In genomic region chr1:246565751-246566127, GRCh38 we compare ENCODE assay signal across 7 cellular contexts. TPM values are rescaled to one million over a fixed set of nuclear protein-coding genes. Genes with fewer than 3 reads are reported as not detected.
A peak's percentile ranks its signal among the peaks of the same experiment; 100 is the strongest.
DNase-seq lines count a peak whose midpoint lies in the region; ATAC-seq and TF ChIP-seq lines count a peak whose summit lies in the region.

No MANE protein-coding gene starts in this region.

- peaks cover 13% of the 10 kb centered on the region for H3K4me1 ChIP-seq in testis

- H3K4me3 ChIP-seq in HL-60 (replicated peaks; ENCODE audit: insufficient read depth, low read length) = peak overlapping the region; percentile 99
- H3K4me3 ChIP-seq in kidney epithelial cell (ENCODE audit: low read depth, low read length) = peak overlapping the region; percentile 86
- peak overlapping the region; percentile 91 to 100 for H3K4me3 ChIP-seq in testis

- ATAC-seq in GM18867 (IDR thresholded peaks at IDR 0.05; ENCODE audit: unreplicated experiment) = peak; percentile 1

- no peaks in the 10 kb centered on the region for H3K9me3 ChIP-seq in testis

- intact Hi-C loops in testis (cut with DNase I; ENCODE audit: low total_unique reads) = no loop called here

- H3K27ac ChIP-seq in HL-60 (replicated peaks) (peak overlapping the region; percentile 77), angular gyrus (ENCODE audit: low read depth, low read length) (peak overlapping the region; percentile 79), testis (peak overlapping the region; percentile 95 to 97)

- DNase-seq in HL-60 (ENCODE audit: low read depth in 1 of 2, low spot score in 1 of 2) (no peak), kidney epithelial cell (ENCODE audit: low read depth) (no peak), testis (no peak), foreskin melanocyte (no peak)
- no peak for DNase-seq in activated effector memory CD4-positive, alpha-beta T cell treated with Interleukin-2 at 50 U/mL for 16 hours

- TF ChIP-seq CTCF in HL-60 (IDR thresholded peaks at IDR 0.05; ENCODE audit: insufficient read depth, low read length) (no peak), kidney epithelial cell (IDR thresholded peaks at IDR 0.05; ENCODE audit: insufficient read depth, low read length, poor library complexity, severe bottlenecking) (no peak), testis (IDR thresholded peaks at IDR 0.05) (no peak)

- no peak for TF ChIP-seq POLR2A in testis (IDR thresholded peaks at IDR 0.05)

- WGBS in testis, 2 donors = 1% methylated on average over 14 to 25 of the region's 25 CpGs

- H3K36me3 ChIP-seq in kidney epithelial cell (ENCODE audit: control insufficient read depth, insufficient read depth, low read length) (no peaks in the 10 kb centered on the region), testis (ENCODE audit: low read depth, missing control alignments) (no peaks in the 10 kb centered on the region)

- H3K27me3 ChIP-seq in HL-60 (ENCODE audit: insufficient read depth, poor library complexity, severe bottlenecking) (no peaks in the 10 kb centered on the region), kidney epithelial cell (ENCODE audit: control insufficient read depth, insufficient read depth, low read length) (no peaks in the 10 kb centered on the region), testis (no peaks in the 10 kb centered on the region)

RNA-seq across cellular contexts. Expression of gene TFB2M, which starts 0.3 kb away (rescaled TPM):
- 18.1 and 19.8 TPM in 2 replicates for total RNA-seq in kidney epithelial cell
- 10 to 100 TPM; 19.8 to 20.0 TPM for total RNA-seq in testis
- polyA plus RNA-seq in testis (ENCODE audit: insufficient read depth, low read depth, low replicate concordance) = 15.7 TPM

RNA-seq across cellular contexts. Expression of gene CNST, which starts 0.5 kb away (rescaled TPM):
- total RNA-seq in kidney epithelial cell = 12.3 and 12.6 TPM in 2 replicates
- 10 to 100 TPM; 56.7 to 61.6 TPM for total RNA-seq in testis
- 26.6 TPM for polyA plus RNA-seq in testis (ENCODE audit: insufficient read depth, low read depth, low replicate concordance)

RNA-seq across cellular contexts. Expression of gene SMYD3, which starts 58.7 kb away (rescaled TPM):
- total RNA-seq in kidney epithelial cell (20.6 and 29.2 TPM in 2 replicates), testis (10 to 100 TPM; 38.7 to 38.8 TPM)
- 23.0 TPM for polyA plus RNA-seq in testis (ENCODE audit: insufficient read depth, low read depth, low replicate concordance)
